Comparison of ENCODE assay signal across 30 cellular contexts in genomic region chrX:74519870-74520269, GRCh38.
"Had no signal": no experiment of that assay in that cellular context is flagged by ENCODE, and none has a peak within 500 bp of the region (broad histone marks: within the 10 kb centered on the region; RNA-seq: fewer than 3 reads in every experiment).

No MANE protein-coding gene starts in this region.

- H3K4me3 Mint-ChIP-seq: activated B cell treated with CpG ODN at 0.5 μM for 24 hours; activated CD8-positive, alpha-beta memory T cell treated with anti-CD3 and anti-CD28 coated beads, Interleukin-2, amount 10 ng/mL, durations not matched to agents 7 days and 5 days; activated CD8-positive, alpha-beta T cell treated with anti-CD3 and anti-CD28 coated beads, Interleukin-2, amount 10 ng/mL, durations not matched to agents 7 days and 5 days; activated naive CD4-positive, alpha-beta T cell treated with anti-CD3 and anti-CD28 coated beads for 36 hours; activated naive CD8-positive, alpha-beta T cell treated with anti-CD3 and anti-CD28 coated beads, Interleukin-2, amount 10 ng/mL, durations not matched to agents 7 days and 5 days; central memory CD8-positive, alpha-beta T cell; nephron progenitor cell; T-helper 17 cell had no signal

- H3K36me3 Mint-ChIP-seq: activated CD8-positive, alpha-beta memory T cell treated with anti-CD3 and anti-CD28 coated beads, Interleukin-2, amount 10 ng/mL, durations not matched to agents 7 days and 5 days; activated naive CD8-positive, alpha-beta T cell treated with anti-CD3 and anti-CD28 coated beads, Interleukin-2, amount 10 ng/mL, durations not matched to agents 7 days and 5 days had no signal

- ATAC-seq: activated CD8-positive, alpha-beta memory T cell treated with anti-CD3 and anti-CD28 coated beads, Interleukin-2, amount 10 ng/mL, durations not matched to agents 7 days and 5 days; activated CD8-positive, alpha-beta T cell treated with anti-CD3 and anti-CD28 coated beads, Interleukin-2, amount 10 ng/mL, durations not matched to agents 7 days and 5 days; lower lobe of right lung; mucosa of descending colon; T-helper 17 cell had no signal

- H3K27me3 ChIP-seq: neutrophil, ovary, tibial nerve had no signal

- H3K4me1 Mint-ChIP-seq: activated B cell treated with CpG ODN at 0.5 μM for 24 hours; activated CD8-positive, alpha-beta memory T cell treated with anti-CD3 and anti-CD28 coated beads, Interleukin-2, amount 10 ng/mL, durations not matched to agents 7 days and 5 days; activated naive CD8-positive, alpha-beta T cell treated with anti-CD3 and anti-CD28 coated beads, Interleukin-2, amount 10 ng/mL, durations not matched to agents 7 days and 5 days; central memory CD8-positive, alpha-beta T cell; nephron progenitor cell; T-helper 17 cell had no signal

- H3K9me3 Mint-ChIP-seq: activated B cell treated with CpG ODN at 0.5 μM for 24 hours; activated naive CD8-positive, alpha-beta T cell treated with anti-CD3 and anti-CD28 coated beads, Interleukin-2, amount 10 ng/mL, durations not matched to agents 7 days and 5 days; central memory CD8-positive, alpha-beta T cell had no signal

- H3K4me1 ChIP-seq: breast epithelium, lower lobe of right lung, tibial nerve had no signal

- H3K27ac ChIP-seq: breast epithelium, epithelial cell of prostate, lower lobe of right lung, neutrophil, ovary had no signal

- DNase-seq: activated B cell treated with CpG ODN at 0.5 μM for 24 hours; activated CD4-positive, alpha-beta T cell treated with anti-CD3 and anti-CD28 coated beads, Interleukin-2, amount 50 U/mL, for 1 hour; activated CD8-positive, alpha-beta memory T cell treated with anti-CD3 and anti-CD28 coated beads, Interleukin-2, amount 10 ng/mL, durations not matched to agents 7 days and 5 days; activated CD8-positive, alpha-beta T cell treated with anti-CD3 and anti-CD28 coated beads, Interleukin-2, amount 10 ng/mL, durations not matched to agents 7 days and 5 days; activated effector memory CD4-positive, alpha-beta T cell treated with anti-CD3 and anti-CD28 coated beads, Interleukin-2, amount 50 U/mL, for 16 hours; activated naive CD4-positive, alpha-beta T cell treated with anti-CD3 and anti-CD28 coated beads for 36 hours; activated naive CD8-positive, alpha-beta T cell treated with anti-CD3 and anti-CD28 coated beads, Interleukin-2, amount 10 ng/mL, durations not matched to agents 7 days and 5 days; amniotic stem cell; dermis blood vessel endothelial cell; effector CD4-positive, alpha-beta T cell; head of caudate nucleus; hippocampal formation; kidney; lower lobe of right lung; mesendoderm; mucosa of descending colon; nephron progenitor cell; ovary; SK-N-SH; stimulated activated CD4-positive, alpha-beta T cell treated with anti-CD3 and anti-CD28 coated beads, Interleukin-15, amount 100 ng/mL, for 24 hours; stimulated activated CD4-positive, alpha-beta T cell treated with anti-CD3 and anti-CD28 coated beads, Interleukin-2, amount 100 ng/mL, for 24 hours; stimulated activated naive CD4-positive, alpha-beta T cell; T-helper 17 cell; T1000 had no signal

- H3K27ac Mint-ChIP-seq: activated B cell treated with CpG ODN at 0.5 μM for 24 hours; activated CD8-positive, alpha-beta memory T cell treated with anti-CD3 and anti-CD28 coated beads, Interleukin-2, amount 10 ng/mL, durations not matched to agents 7 days and 5 days; activated CD8-positive, alpha-beta T cell treated with anti-CD3 and anti-CD28 coated beads, Interleukin-2, amount 10 ng/mL, durations not matched to agents 7 days and 5 days; activated naive CD4-positive, alpha-beta T cell treated with anti-CD3 and anti-CD28 coated beads for 36 hours; activated naive CD8-positive, alpha-beta T cell treated with anti-CD3 and anti-CD28 coated beads, Interleukin-2, amount 10 ng/mL, durations not matched to agents 7 days and 5 days; nephron progenitor cell; progenitor cell of endocrine pancreas; T-helper 17 cell had no signal

- H3K4me3 ChIP-seq: breast epithelium, lower lobe of right lung, mucosa of descending colon, ovary, tibial nerve had no signal

- H3K9me3 ChIP-seq: breast epithelium, lower lobe of right lung, mucosa of descending colon, neutrophil, ovary, SK-N-SH, tibial nerve had no signal

- H3K27me3 Mint-ChIP-seq: activated B cell treated with CpG ODN at 0.5 μM for 24 hours; activated CD8-positive, alpha-beta memory T cell treated with anti-CD3 and anti-CD28 coated beads, Interleukin-2, amount 10 ng/mL, durations not matched to agents 7 days and 5 days; activated naive CD8-positive, alpha-beta T cell treated with anti-CD3 and anti-CD28 coated beads, Interleukin-2, amount 10 ng/mL, durations not matched to agents 7 days and 5 days; central memory CD8-positive, alpha-beta T cell; progenitor cell of endocrine pancreas; T-helper 17 cell had no signal
